Comparison of ENCODE assay signal across 20 cellular contexts in the genomic region with DNA sequence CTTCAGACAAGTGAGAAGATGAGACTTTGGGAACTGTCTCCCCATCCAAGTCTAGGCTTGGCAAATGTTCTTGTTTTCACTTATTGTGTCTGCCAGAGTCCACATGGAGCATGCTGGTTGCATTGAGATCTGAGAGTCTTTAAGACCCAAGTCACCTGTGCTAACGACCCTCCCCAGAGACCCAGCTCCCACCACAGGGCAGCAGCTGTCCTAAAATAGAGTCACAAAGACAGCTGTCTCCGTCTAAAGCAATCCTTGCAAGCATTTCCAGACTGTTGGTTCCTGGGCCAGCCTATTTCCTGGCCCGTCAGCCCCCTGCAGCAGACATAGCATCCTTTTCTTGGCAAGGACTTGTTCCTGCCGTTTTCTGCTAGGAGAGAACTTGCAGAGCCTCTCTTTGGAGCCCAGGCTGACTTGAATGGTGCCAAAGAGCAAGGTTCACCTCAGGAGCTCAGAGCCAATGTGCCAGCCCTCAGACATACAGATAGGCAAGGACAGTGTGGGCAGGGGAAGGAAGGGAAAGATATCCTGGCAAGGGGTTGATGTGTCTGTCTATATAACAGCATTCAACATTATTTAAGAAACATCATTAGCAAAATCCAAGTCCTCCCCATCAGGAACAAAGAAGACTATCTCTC. TPM values are rescaled to one million over a fixed set of nuclear protein-coding genes. Genes with fewer than 3 reads are reported as not detected.
DNase-seq lines count a peak whose midpoint lies in the region; ATAC-seq lines count a peak whose summit lies in the region.
"Had no signal": no experiment of that assay in that cellular context is flagged by ENCODE, and none has a peak within 500 bp of the region (broad histone marks: within the 10 kb centered on the region; RNA-seq: fewer than 3 reads in every experiment).

No MANE protein-coding gene starts in this region.

- peaks cover 41% of the 10 kb centered on the region for H3K27me3 Mint-ChIP-seq in activated T-helper 1 cell treated with anti-CD3 and anti-CD28 coated beads, Interleukin-12 subunit alpha, Interleukin-12 subunit beta, Interleukin-2, Interleukin-4 antibody, amounts not matched to agents 30 ng/mL and 10 ng/mL and 1 ng/mL, durations not matched to agents 14 hours and 24 hours and 36 hours (ENCODE audit: insufficient read depth)

- DNase-seq in NCI-H82 (lab: John Stamatoyannopoulos, UW) (peak; percentile 51), NCI-H82 treated with DMSO at 0.1 percent for 48 hours (lab: John Stamatoyannopoulos, UW; ENCODE audit: unreplicated experiment) (no peak), cerebellar cortex (ENCODE audit: low spot score) (peak; percentile 31), myocyte (ENCODE audit: low read depth) (peak; percentile 22), HAP-1 (ENCODE audit: low spot score in 2 of 2) (no peak)
- no peak for DNase-seq in activated T-helper 1 cell treated with anti-CD3 and anti-CD28 coated beads, Interleukin-12 subunit alpha, Interleukin-12 subunit beta, Interleukin-2, Interleukin-4 antibody, amounts not matched to agents 30 ng/mL and 10 ng/mL and 1 ng/mL, durations not matched to agents 14 hours and 24 hours and 36 hours (ENCODE audit: low spot score)
- DNase-seq: GF-D8; IMR-90; Kasumi-1; MM.1S; NCI-H1105 treated with DMSO at 0.1 percent for 48 hours; NCI-H1930; NCI-H526; NK-92 treated with Interleukin-12 subunit alpha and Interleukin-12 subunit beta, amount 100 ng/mL, for 24 hours; SHP77 had no signal

- H3K9me3 ChIP-seq in HAP-1 = no peaks in the 10 kb centered on the region

- H3K36me3 ChIP-seq in HAP-1 (replicated peaks) = no peaks in the 10 kb centered on the region

- no peak overlapping the region for H3K4me3 Mint-ChIP-seq in activated T-helper 1 cell treated with anti-CD3 and anti-CD28 coated beads, Interleukin-12 subunit alpha, Interleukin-12 subunit beta, Interleukin-2, Interleukin-4 antibody, amounts not matched to agents 30 ng/mL and 10 ng/mL and 1 ng/mL, durations not matched to agents 14 hours and 24 hours and 36 hours

- ATAC-seq in GM19467 (IDR thresholded peaks at IDR 0.05; ENCODE audit: unreplicated experiment) (no peak), GM18907 (IDR thresholded peaks at IDR 0.05; ENCODE audit: unreplicated experiment) (no peak)
- ATAC-seq: SK-N-SH treated with all-trans-retinoic acid at 6 μM for 48 hours had no signal

- H3K4me3 ChIP-seq in HAP-1 = no peak overlapping the region

- H3K27ac Mint-ChIP-seq in activated T-helper 1 cell treated with anti-CD3 and anti-CD28 coated beads, Interleukin-12 subunit alpha, Interleukin-12 subunit beta, Interleukin-2, Interleukin-4 antibody, amounts not matched to agents 30 ng/mL and 10 ng/mL and 1 ng/mL, durations not matched to agents 14 hours and 24 hours and 36 hours = no peak overlapping the region

- H3K27me3 ChIP-seq in HAP-1 (ENCODE audit: low read depth) = peaks cover 60% of the 10 kb centered on the region

- no peaks in the 10 kb centered on the region for H3K4me1 Mint-ChIP-seq in activated T-helper 1 cell treated with anti-CD3 and anti-CD28 coated beads, Interleukin-12 subunit alpha, Interleukin-12 subunit beta, Interleukin-2, Interleukin-4 antibody, amounts not matched to agents 30 ng/mL and 10 ng/mL and 1 ng/mL, durations not matched to agents 14 hours and 24 hours and 36 hours (ENCODE audit: low read depth)

- in situ Hi-C loops in HAP-1 (cut with MboI; ENCODE audit: low sequenced_read_pairs) = no loop called here

- no peaks in the 10 kb centered on the region for H3K36me3 Mint-ChIP-seq in activated T-helper 1 cell treated with anti-CD3 and anti-CD28 coated beads, Interleukin-12 subunit alpha, Interleukin-12 subunit beta, Interleukin-2, Interleukin-4 antibody, amounts not matched to agents 30 ng/mL and 10 ng/mL and 1 ng/mL, durations not matched to agents 14 hours and 24 hours and 36 hours (ENCODE audit: low read depth)

- intact Hi-C loops in activated T-helper 1 cell treated with anti-CD3 and anti-CD28 coated beads, Interleukin-12 subunit alpha, Interleukin-12 subunit beta, Interleukin-2, Interleukin-4 antibody, amounts not matched to agents 30 ng/mL and 10 ng/mL and 1 ng/mL, durations not matched to agents 14 hours and 24 hours and 36 hours (cut with micrococcal nuclease) = no loop called here

- H3K9me3 Mint-ChIP-seq in activated T-helper 1 cell treated with anti-CD3 and anti-CD28 coated beads, Interleukin-12 subunit alpha, Interleukin-12 subunit beta, Interleukin-2, Interleukin-4 antibody, amounts not matched to agents 30 ng/mL and 10 ng/mL and 1 ng/mL, durations not matched to agents 14 hours and 24 hours and 36 hours = no peaks in the 10 kb centered on the region

- no peaks in the 10 kb centered on the region for H3K4me1 ChIP-seq in HAP-1

RNA-seq across cellular contexts. Expression of a gene that starts 1.8 kb away (rescaled TPM):
- not detected in 2 replicates for total RNA-seq in myocyte
- polyA plus RNA-seq in myocyte (2012) = not detected
- total RNA-seq in activated T-helper 1 cell treated with anti-CD3 and anti-CD28 coated beads, Interleukin-12 subunit alpha, Interleukin-12 subunit beta, Interleukin-2, Interleukin-4 antibody, amounts not matched to agents 30 ng/mL and 10 ng/mL and 1 ng/mL, durations not matched to agents 14 hours and 24 hours and 36 hours = not detected in 2 replicates
- total RNA-seq: HT-29, IMR-90, OCI-LY7 had no signal
- polyA plus RNA-seq: IMR-90 had no signal

RNA-seq across cellular contexts. Expression of a gene that starts 43.0 kb away (rescaled TPM):
- total RNA-seq in myocyte = 2.3 and 2.5 TPM in 2 replicates
- 2.6 TPM for polyA plus RNA-seq in myocyte (2012)
- total RNA-seq in activated T-helper 1 cell treated with anti-CD3 and anti-CD28 coated beads, Interleukin-12 subunit alpha, Interleukin-12 subunit beta, Interleukin-2, Interleukin-4 antibody, amounts not matched to agents 30 ng/mL and 10 ng/mL and 1 ng/mL, durations not matched to agents 14 hours and 24 hours and 36 hours = 2.6 and 2.7 TPM in 2 replicates

Comparison
In these comparisons a context has a peak if more than half of its experiments do, and no peak if none do; other contexts are left out.
1. DNase-seq: peak in NCI-H82 (single experiment), cerebellar cortex (single experiment) and myocyte (single experiment); none in NCI-H82 treated with DMSO at 0.1 percent for 48 hours (single experiment), activated T-helper 1 cell treated with anti-CD3 and anti-CD28 coated beads, Interleukin-12 subunit alpha, Interleukin-12 subunit beta, Interleukin-2, Interleukin-4 antibody, amounts not matched to agents 30 ng/mL and 10 ng/mL and 1 ng/mL, durations not matched to agents 14 hours and 24 hours and 36 hours (single experiment) and HAP-1 (0 of 2).